In the genomic region with DNA sequence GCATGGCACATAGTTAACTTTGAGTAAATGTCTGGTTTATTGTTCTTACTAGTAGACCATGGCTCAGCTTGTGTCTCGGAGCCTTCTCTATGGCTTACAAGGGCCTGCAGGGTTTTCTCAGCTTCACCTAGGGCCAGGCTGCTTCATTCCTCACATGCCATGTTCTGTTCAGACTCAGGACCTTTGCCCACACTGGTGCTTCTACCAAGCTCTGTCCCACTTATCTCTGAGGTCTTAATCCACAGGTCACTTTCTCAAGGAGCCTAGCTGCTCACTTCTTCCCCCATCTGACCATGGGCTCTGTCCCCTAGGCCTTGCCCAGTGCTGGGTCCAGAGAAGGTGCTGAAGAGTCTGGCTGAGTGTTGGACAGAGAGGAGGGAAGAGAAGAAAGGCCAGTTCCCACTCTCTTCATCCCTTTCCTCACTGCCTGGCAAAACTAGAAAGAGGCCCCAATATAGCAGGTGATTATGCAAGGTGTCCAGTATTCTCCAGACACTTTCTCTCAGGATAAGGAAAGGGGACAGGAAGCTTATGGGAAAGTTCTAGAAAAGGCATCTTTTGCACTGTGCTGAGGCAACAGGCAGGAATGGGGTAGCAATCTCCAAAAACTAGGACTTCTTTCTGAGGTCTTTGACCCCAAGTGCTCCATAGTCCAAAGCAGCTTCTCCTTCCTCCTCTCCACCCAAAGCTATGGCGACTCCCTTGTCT, we compare ENCODE assay signal across 13 cellular contexts. TPM values are rescaled to one million over a fixed set of nuclear protein-coding genes. Genes with fewer than 3 reads are reported as not detected.
DNase-seq lines count a peak whose midpoint lies in the region; ATAC-seq and TF ChIP-seq lines count a peak whose summit lies in the region.
"Had no signal": no experiment of that assay in that cellular context is flagged by ENCODE, and none has a peak within 500 bp of the region (broad histone marks: within the 10 kb centered on the region; RNA-seq: fewer than 3 reads in every experiment).

No MANE protein-coding gene starts in this region.

- DNase-seq in activated naive CD4-positive, alpha-beta T cell treated with anti-CD3 and anti-CD28 coated beads, Interleukin-2, amount 50 U/mL, for 16 hours, result no peak
- DNase-seq in activated naive CD4-positive, alpha-beta T cell treated with anti-CD3 and anti-CD28 coated beads, Interleukin-2, amount 50 U/mL, for 72 hours (ENCODE audit: low spot score in 2 of 2), result no peak
- DNase-seq in lower lobe of right lung (no peak), thoracic aorta (ENCODE audit: low spot score) (no peak)
- DNase-seq: BE2C; NCI-H1930; SHP77; stimulated activated CD4-positive, alpha-beta T cell treated with anti-CD3 and anti-CD28 coated beads, Interleukin-4, amount 100 ng/mL, for 24 hours had no signal

- H3K4me3 ChIP-seq in lower lobe of right lung (no peak overlapping the region), thoracic aorta (no peak overlapping the region)

- H3K36me3 Mint-ChIP-seq in activated naive CD4-positive, alpha-beta T cell treated with anti-CD3 and anti-CD28 coated beads, Interleukin-2, amount 50 U/mL, for 24 hours, result peaks cover 42% of the 10 kb centered on the region
- peaks cover 47 to 59% of the 10 kb centered on the region in 2 donors for H3K36me3 Mint-ChIP-seq in activated naive CD4-positive, alpha-beta T cell treated with anti-CD3 and anti-CD28 coated beads, Interleukin-2, amount 50 U/mL, for 72 hours

- intact Hi-C loops in lower lobe of right lung (cut with DNase I), result no loop called here

- H3K4me3 Mint-ChIP-seq in activated naive CD4-positive, alpha-beta T cell treated with anti-CD3 and anti-CD28 coated beads, Interleukin-2, amount 50 U/mL, for 24 hours, result peak overlapping the region; percentile 68

- H3K36me3 ChIP-seq in lower lobe of right lung, result peaks cover 30% of the 10 kb centered on the region
- no peaks in the 10 kb centered on the region for H3K36me3 ChIP-seq in thoracic aorta

- H3K9me3 ChIP-seq in lower lobe of right lung, result no peaks in the 10 kb centered on the region
- H3K9me3 ChIP-seq in thoracic aorta, result no peaks in the 10 kb centered on the region
- H3K9me3 ChIP-seq: BE2C had no signal

- H3K27me3 ChIP-seq in lower lobe of right lung (ENCODE audit: low read depth), result no peaks in the 10 kb centered on the region
- no peaks in the 10 kb centered on the region for H3K27me3 ChIP-seq in thoracic aorta (replicated peaks; ENCODE audit: insufficient read depth)
- H3K27me3 ChIP-seq: BE2C had no signal

- peak overlapping the region; percentile 90 for H3K27ac Mint-ChIP-seq in activated naive CD4-positive, alpha-beta T cell treated with anti-CD3 and anti-CD28 coated beads, Interleukin-2, amount 50 U/mL, for 24 hours
- peak overlapping the region; percentile 99 for H3K27ac Mint-ChIP-seq in activated naive CD4-positive, alpha-beta T cell treated with anti-CD3 and anti-CD28 coated beads, Interleukin-2, amount 50 U/mL, for 72 hours

- ATAC-seq in activated naive CD4-positive, alpha-beta T cell treated with anti-CD3 and anti-CD28 coated beads, Interleukin-2, amount 50 U/mL, for 72 hours, result no peak
- ATAC-seq in lower lobe of right lung (no peak), thoracic aorta (ENCODE audit: insufficient number of reproducible peaks, low FRiP score, low read depth) (no peak), HG02870 (IDR thresholded peaks at IDR 0.05; ENCODE audit: unreplicated experiment) (no peak), HG02571 (IDR thresholded peaks at IDR 0.05; ENCODE audit: unreplicated experiment) (no peak), GM21381 (IDR thresholded peaks at IDR 0.05; ENCODE audit: unreplicated experiment) (no peak)

- H3K4me1 ChIP-seq in lower lobe of right lung, result peaks cover 98% of the 10 kb centered on the region
- H3K4me1 ChIP-seq in thoracic aorta (ENCODE audit: control insufficient read depth in 1 of 2, low read depth in 2 of 2), result peaks cover 86 to 100% of the 10 kb centered on the region in 2 donors

- no peaks in the 10 kb centered on the region for H3K9me3 Mint-ChIP-seq in activated naive CD4-positive, alpha-beta T cell treated with anti-CD3 and anti-CD28 coated beads, Interleukin-2, amount 50 U/mL, for 24 hours
- H3K9me3 Mint-ChIP-seq in activated naive CD4-positive, alpha-beta T cell treated with anti-CD3 and anti-CD28 coated beads, Interleukin-2, amount 50 U/mL, for 72 hours, result no peaks in the 10 kb centered on the region
- H3K9me3 Mint-ChIP-seq: memory B cell had no signal

- H3K27me3 Mint-ChIP-seq in activated naive CD4-positive, alpha-beta T cell treated with anti-CD3 and anti-CD28 coated beads, Interleukin-2, amount 50 U/mL, for 24 hours, result no peaks in the 10 kb centered on the region
- H3K27me3 Mint-ChIP-seq: memory B cell had no signal

- peak overlapping the region; percentile 83 for H3K27ac ChIP-seq in lower lobe of right lung
- H3K27ac ChIP-seq in thoracic aorta, result peak overlapping the region; percentile 82 to 86

- TF ChIP-seq CTCF in lower lobe of right lung (IDR thresholded peaks at IDR 0.05) (no peak), thoracic aorta (IDR thresholded peaks at IDR 0.05) (no peak)

- H3K4me1 Mint-ChIP-seq in activated naive CD4-positive, alpha-beta T cell treated with anti-CD3 and anti-CD28 coated beads, Interleukin-2, amount 50 U/mL, for 24 hours, result peaks cover 89% of the 10 kb centered on the region

RNA-seq across cellular contexts. Expression of gene COX4I2, which starts 40.0 kb away (rescaled TPM):
- total RNA-seq in activated naive CD4-positive, alpha-beta T cell treated with anti-CD3 and anti-CD28 coated beads, Interleukin-2, amount 50 U/mL, for 72 hours, result not detected
- total RNA-seq in lower lobe of right lung (17.1 TPM), thoracic aorta (1 to 10 TPM in 1 of 2 donors, not detected in 1; 4.9 TPM)

RNA-seq across cellular contexts. Expression of gene BCL2L1, which starts 45.0 kb away (rescaled TPM):
- total RNA-seq in activated naive CD4-positive, alpha-beta T cell treated with anti-CD3 and anti-CD28 coated beads, Interleukin-2, amount 50 U/mL, for 72 hours, result 100 to 1,000 TPM in 1 of 2 donors, 10 to 100 TPM in 1; 86.6 to 143 TPM
- total RNA-seq in lower lobe of right lung (126 TPM), thoracic aorta (100 to 1,000 TPM; 137 to 187 TPM)
